ENCODE assay signal across 8 cellular contexts in genomic region chr15:41827290-41827879, GRCh38. TPM values are rescaled to one million over a fixed set of nuclear protein-coding genes. Genes with fewer than 3 reads are reported as not detected.
A peak's percentile ranks its signal among the peaks of the same experiment; 100 is the strongest.
DNase-seq lines count a peak whose midpoint lies in the region; FAIRE-seq and TF ChIP-seq lines count a peak whose summit lies in the region.

No MANE protein-coding gene starts in this region.

- TF ChIP-seq CTCF in OCI-LY3 (IDR thresholded peaks at IDR 0.05; ENCODE audit: low read depth, low read length), result no peak
- peak; percentile 3 for TF ChIP-seq CTCF in cardiac fibroblast (IDR thresholded peaks at IDR 0.05; ENCODE audit: low read depth, low read length)
- TF ChIP-seq CTCF in lower leg skin (IDR thresholded peaks at IDR 0.05), result no peak
- no peak for TF ChIP-seq CTCF in testis (IDR thresholded peaks at IDR 0.05)

- peak overlapping the region; percentile 77 for H3K4me3 ChIP-seq in OCI-LY3 (ENCODE audit: low read length)
- H3K4me3 ChIP-seq in cardiac fibroblast (replicated peaks in 1 of 2; ENCODE audit: low read depth in 2 of 2, low read length in 2 of 2), result peak overlapping the region; percentile 56 to 87
- peak overlapping the region; percentile 33 for H3K4me3 ChIP-seq in lower leg skin (ENCODE audit: low read depth, poor library complexity, severe bottlenecking)
- H3K4me3 ChIP-seq in testis, result peak overlapping the region; percentile 69 to 71

- H3K9me3 ChIP-seq in OCI-LY3 (ENCODE audit: insufficient read depth, low read length) (no peaks in the 10 kb centered on the region), testis (no peaks in the 10 kb centered on the region)

- H3K27me3 ChIP-seq in OCI-LY3 (ENCODE audit: low read depth, low read length) (no peaks in the 10 kb centered on the region), testis (no peaks in the 10 kb centered on the region)

- H3K79me2 ChIP-seq in OCI-LY3 (ENCODE audit: low read length), result no peaks in the 10 kb centered on the region

- H3K4me2 ChIP-seq in OCI-LY3 (ENCODE audit: low read length), result peak overlapping the region; percentile 85

- no peak for FAIRE-seq in urothelium cell line (lab: Jason Lieb, UNC)

- no peak for TF ChIP-seq POLR2A in lower leg skin (IDR thresholded peaks at IDR 0.05)
- no peak for TF ChIP-seq POLR2A in testis (IDR thresholded peaks at IDR 0.05)

- H3K4me1 ChIP-seq in OCI-LY3 (ENCODE audit: low read length), result peaks cover 5% of the 10 kb centered on the region; the same call in 1 of the 2 replicates
- peaks cover 13% of the 10 kb centered on the region for H3K4me1 ChIP-seq in testis

- DNase-seq in NCI-H526 (lab: John Stamatoyannopoulos, UW) (peak; percentile 6 to 50), NCI-H526 treated with DMSO at 0.1 percent for 48 hours (lab: John Stamatoyannopoulos, UW) (no peak), cardiac fibroblast (ENCODE audit: low read depth in 2 of 2) (no peak), lower leg skin (ENCODE audit: low spot score in 2 of 2) (no peak), testis (no peak), urothelium cell line (ENCODE audit: low spot score) (no peak), HuH-7 (ENCODE audit: low spot score) (no peak)

- H2AFZ ChIP-seq in OCI-LY3 (ENCODE audit: low read depth, low read length), result no peak overlapping the region; the same call in 1 of the 2 replicates

- H3K9ac ChIP-seq in OCI-LY3 (ENCODE audit: low read length), result peak overlapping the region; percentile 28; the same call in 1 of the 2 replicates

- H3K36me3 ChIP-seq in OCI-LY3 (replicated peaks; ENCODE audit: low read depth, low read length) (no peaks in the 10 kb centered on the region), testis (ENCODE audit: low read depth, missing control alignments) (no peaks in the 10 kb centered on the region)

- no peaks in the 10 kb centered on the region for H4K20me1 ChIP-seq in OCI-LY3 (ENCODE audit: insufficient read depth, low read length)

- H3K27ac ChIP-seq in OCI-LY3 (ENCODE audit: low read length) (no peak overlapping the region), testis (peak overlapping the region in 1 of 2 donors; percentile 88)

- intact Hi-C loops in lower leg skin (cut with DNase I; ENCODE audit: low total_unique reads) (no loop called here), testis (cut with DNase I; ENCODE audit: low total_unique reads) (no loop called here)

- 4 to 5% methylated on average over 35 to 37 of the region's 37 CpGs for WGBS in lower leg skin, 2 donors
- 5 to 7% methylated on average over 29 to 37 of the region's 37 CpGs for WGBS in testis, 2 donors

RNA-seq across cellular contexts. Expression of gene JMJD7, which starts 0.5 kb away (rescaled TPM):
- 10 to 100 TPM; 40.7 to 61.6 (median 47.1) TPM for total RNA-seq in lower leg skin
- total RNA-seq in testis, result 10 to 100 TPM; 18.6 to 21.6 TPM
- polyA plus RNA-seq in testis (ENCODE audit: insufficient read depth, low read depth, low replicate concordance), result 10.5 TPM

RNA-seq across cellular contexts. Expression of gene PLA2G4B, which starts 11.3 kb away (rescaled TPM):
- total RNA-seq in lower leg skin, result 10 to 100 TPM; 62.0 to 90.3 (median 86.5) TPM
- 10 to 100 TPM; 16.4 to 16.6 TPM for total RNA-seq in testis
- 7.4 TPM for polyA plus RNA-seq in testis (ENCODE audit: insufficient read depth, low read depth, low replicate concordance)

RNA-seq across cellular contexts. Expression of gene MAPKBP1, which starts 53.1 kb away (rescaled TPM):
- total RNA-seq in lower leg skin (10 to 100 TPM; 35.3 to 64.4 (median 47.7) TPM), testis (100 to 1,000 TPM; 156 to 159 TPM)
- polyA plus RNA-seq in testis (ENCODE audit: insufficient read depth, low read depth, low replicate concordance), result 76.2 TPM

Comparison
In these comparisons a context has a peak if more than half of its experiments do, and no peak if none do; other contexts are left out.
1. DNase-seq: peak in NCI-H526 (2 of 2); none in NCI-H526 treated with DMSO at 0.1 percent for 48 hours (single experiment), cardiac fibroblast (0 of 2), lower leg skin (0 of 2), testis (single experiment), urothelium cell line (single experiment) and HuH-7 (single experiment).
2. Peak in every context shown above with its lines, with median percentiles within 50 percentile points of each other: H3K4me3 ChIP-seq.